In genomic region chr2:112811276-112811831, GRCh38 we compare ENCODE assay signal across 1 cellular context.
TF ChIP-seq lines count a peak whose summit lies in the region.

No MANE protein-coding gene starts in this region.

TF ChIP-seq in endothelial cell of umbilical vein, 7 proteins besides CTCF, POLR2A, EP300 and RAD21:
- TF ChIP-seq MAX (IDR thresholded peaks at IDR 0.05; ENCODE audit: insufficient read depth, insufficient read length) (no peak), MYC (IDR thresholded peaks at IDR 0.05; ENCODE audit: low read depth, low read length) (no peak), FOS (IDR thresholded peaks at IDR 0.05; ENCODE audit: borderline replicate concordance, insufficient read depth, low read length) (no peak), GATA2 (IDR thresholded peaks at IDR 0.05; ENCODE audit: insufficient read depth, insufficient read length, low read depth, low read length) (no peak), POLR2AphosphoS5 (IDR thresholded peaks at IDR 0.05; ENCODE audit: insufficient read depth, low read depth, low read length) (no peak), JUN (IDR thresholded peaks at IDR 0.05; ENCODE audit: borderline replicate concordance, insufficient read depth, insufficient read length, low read depth) (no peak), EZH2 (IDR thresholded peaks at IDR 0.05; ENCODE audit: borderline replicate concordance, low read depth, low read length, severe bottlenecking) (no peak)
